Comparison of ENCODE assay signal across 8 cellular contexts in genomic region chr11:46247664-46248063, GRCh38. TPM values are rescaled to one million over a fixed set of nuclear protein-coding genes. Genes with fewer than 3 reads are reported as not detected.
DNase-seq lines count a peak whose midpoint lies in the region; ATAC-seq and TF ChIP-seq lines count a peak whose summit lies in the region.

No MANE protein-coding gene starts in this region.

- DNase-seq in GM23338 (ENCODE audit: low spot score) = peak; percentile 94
- DNase-seq in NCI-H460 (ENCODE audit: extremely low read depth, low read depth) = peak; percentile 53
- DNase-seq in adrenal gland = peak; percentile 37 to 81 (median 56)
- peak; percentile 73 for DNase-seq in lung (ENCODE audit: low spot score)
- no peak for DNase-seq in Right ventricle myocardium inferior (ENCODE audit: missing footprints)

- H3K4me1 ChIP-seq in ACC112 (ENCODE audit: control insufficient read depth, insufficient read depth, low read length, unreplicated experiment) (peaks cover 44% of the 10 kb centered on the region), GM23338 (ENCODE audit: insufficient read depth) (peaks cover 18% of the 10 kb centered on the region), adrenal gland (replicated peaks in 1 of 2) (peaks cover 4 to 10% of the 10 kb centered on the region in 2 donors), lung (ENCODE audit: control insufficient read depth in 2 of 2, insufficient read depth in 2 of 2, low read length in 2 of 2) (peaks cover under 1 to 2% of the 10 kb centered on the region in 2 donors)

- ATAC-seq in GM23338 (peak; percentile 62), lung (ENCODE audit: insufficient read depth, low FRiP score) (no peak), GM18505 (IDR thresholded peaks at IDR 0.05; ENCODE audit: unreplicated experiment) (no peak), GM18861 (IDR thresholded peaks at IDR 0.05; ENCODE audit: unreplicated experiment) (no peak), Right ventricle myocardium inferior (no peak)

- H3K27ac Mint-ChIP-seq in GM23338 = peak overlapping the region; percentile 52

- peaks cover 22% of the 10 kb centered on the region for H3K27me3 Mint-ChIP-seq in GM23338 (ENCODE audit: insufficient read depth, low read depth, poor library complexity)

- H2AFZ ChIP-seq in ACC112 (ENCODE audit: low read length, unreplicated experiment) (peak overlapping the region; percentile 31), GM23338 (no peak overlapping the region)

- H3K79me2 ChIP-seq in ACC112 (ENCODE audit: control insufficient read depth, insufficient read depth, low read length, unreplicated experiment) = no peaks in the 10 kb centered on the region
- H3K79me2 ChIP-seq in GM23338 (replicated peaks; ENCODE audit: insufficient read depth) = no peaks in the 10 kb centered on the region

- H3K4me3 Mint-ChIP-seq in GM23338 = no peak overlapping the region; the same call in 2 of the 3 replicates

- H3K4me2 ChIP-seq in GM23338 = no peak overlapping the region

- TF ChIP-seq CTCF in GM23338 (conservative IDR thresholded peaks at IDR 0.05; ENCODE audit: low read depth in 2 of 2) (peak; percentile 87 to 98), adrenal gland (IDR thresholded peaks at IDR 0.05) (peak in 5 of 6 experiments; percentile 20 to 55 (median 43)), lung (IDR thresholded peaks at IDR 0.05; ENCODE audit: control extremely low read depth, extremely low read depth) (peak; percentile 16)

- H3K36me3 Mint-ChIP-seq in GM23338 (ENCODE audit: low read depth) = no peaks in the 10 kb centered on the region

- H3K36me3 ChIP-seq in ACC112 (ENCODE audit: insufficient read depth, low read length) (no peaks in the 10 kb centered on the region), GM23338 (ENCODE audit: insufficient read depth) (no peaks in the 10 kb centered on the region), adrenal gland (replicated peaks in 1 of 2) (no peaks in the 10 kb centered on the region), lung (ENCODE audit: control insufficient read depth in 2 of 2, insufficient read depth in 2 of 2, low read length in 2 of 2) (no peaks in the 10 kb centered on the region)

- no peaks in the 10 kb centered on the region for H4K20me1 ChIP-seq in GM23338 (replicated peaks; ENCODE audit: insufficient read depth)

- H3K27ac ChIP-seq in ACC112 (ENCODE audit: low read depth, low read length) (peak overlapping the region; percentile 96), GM23338 (ENCODE audit: low read depth) (0 out of 2 replicates have a peak overlapping the region, but pooled peaks have one; percentile 73), adrenal gland (no peak overlapping the region), lung (ENCODE audit: low read depth in 1 of 2, low read length in 1 of 2) (no peak overlapping the region)

- H3K4me3 ChIP-seq in ACC112 (ENCODE audit: low read depth, low read length) (no peak overlapping the region), GM23338 (no peak overlapping the region), adrenal gland (no peak overlapping the region), lung (no peak overlapping the region)

- H3F3A ChIP-seq in GM23338 (replicated peaks; ENCODE audit: low read depth) = peaks cover 9% of the 10 kb centered on the region

- no peaks in the 10 kb centered on the region for H3K9me3 ChIP-seq in adrenal gland (replicated peaks in 1 of 3)
- no peaks in the 10 kb centered on the region for H3K9me3 ChIP-seq in lung (ENCODE audit: control insufficient read depth in 2 of 2, insufficient read depth in 1 of 2, low read length in 1 of 2)

- WGBS in adrenal gland, 4 donors = 51 to 65% (median 57%) methylated on average over 4 of the region's 4 CpGs
- 57 to 71% methylated on average over 4 of the region's 4 CpGs for WGBS in lung, 2 donors

- peaks cover 39% of the 10 kb centered on the region for H3K4me1 Mint-ChIP-seq in GM23338

- no peaks in the 10 kb centered on the region for H3K27me3 ChIP-seq in ACC112 (ENCODE audit: insufficient read depth, low read length)
- no peaks in the 10 kb centered on the region for H3K27me3 ChIP-seq in GM23338 (ENCODE audit: insufficient read depth)
- H3K27me3 ChIP-seq in adrenal gland = no peaks in the 10 kb centered on the region
- H3K27me3 ChIP-seq in lung (ENCODE audit: control insufficient read depth, insufficient read depth) = no peaks in the 10 kb centered on the region

- no peaks in the 10 kb centered on the region for H3K9me2 ChIP-seq in GM23338 (ENCODE audit: insufficient read depth)

- no peak for TF ChIP-seq POLR2A in adrenal gland (IDR thresholded peaks at IDR 0.05)
- no peak for TF ChIP-seq POLR2A in GM18505 (IDR thresholded peaks at IDR 0.05; ENCODE audit: borderline replicate concordance, extremely low read depth, insufficient read depth, insufficient read length)

- intact Hi-C loops in adrenal gland (cut with DNase I) (loop anchor here (5.0 kb wide), 2 partner anchors 60 to 65 kb away; no protein-coding TSS in a partner anchor), Right ventricle myocardium inferior (cut with DNase I) (loop anchor here (10.0 kb wide), 1 partner anchor 287 kb away; no protein-coding TSS in a partner anchor)

- no peaks in the 10 kb centered on the region for H3K9me3 Mint-ChIP-seq in GM23338

TF ChIP-seq in GM23338, 12 proteins besides CTCF, POLR2A, EP300 and RAD21 (continues in another document):
- TF ChIP-seq STAT1 (IDR thresholded peaks at IDR 0.05; ENCODE audit: unreplicated experiment) (no peak), EZH2 (IDR thresholded peaks at IDR 0.05; ENCODE audit: low read depth, unreplicated experiment) (no peak), NANOG (IDR thresholded peaks at IDR 0.05; ENCODE audit: borderline replicate concordance) (no peak), REST (IDR thresholded peaks at IDR 0.05; ENCODE audit: unreplicated experiment) (no peak), CREB1 (CRISPR knock-in tag; IDR thresholded peaks at IDR 0.05; ENCODE audit: low read depth) (no peak)

RNA-seq across cellular contexts. Expression of gene CREB3L1, which starts 29.8 kb away (rescaled TPM):
- 4.5 and 8.5 TPM in 2 replicates for total RNA-seq in GM23338 (2014; rRNA removed; shearing (Covaris generic))
- 10.3 and 10.4 TPM in 2 replicates for polyA plus RNA-seq in GM23338 (2016; fragmentation: Nextera tagmentation; extraction: Ambion mirVana)
- 0.12 and 1.7 TPM in 2 replicates for total RNA-seq in NCI-H460 (2014; rRNA removed; shearing (Covaris generic))
- polyA plus RNA-seq in NCI-H460 (2014; cell fraction: nucleus; rRNA removed) = not detected in 2 replicates
- 10 to 100 TPM in 7 of 8 donors, 1 to 10 TPM in 1; 9.5 to 31.7 (median 18.7) TPM for total RNA-seq in adrenal gland
- 10 to 100 TPM; 28.5 to 31.5 (median 29.0) TPM for polyA plus RNA-seq in adrenal gland
- 10 to 100 TPM; 16.8 to 52.3 TPM for total RNA-seq in lung
- polyA plus RNA-seq in lung = 10 to 100 TPM; 21.3 to 54.0 TPM
- total RNA-seq in Right ventricle myocardium inferior = 64.1 TPM

Comparison
In these comparisons a context has a peak if more than half of its experiments do, and no peak if none do; other contexts are left out.
1. H3K27ac ChIP-seq: peak in ACC112 (single experiment) and GM23338 (single experiment); none in adrenal gland (0 of 5) and lung (0 of 2).
2. CTCF ChIP-seq: peak in every context shown above with its lines; median percentile 92 in GM23338; 43 in adrenal gland; 16 in lung.